1 cellular context compared by ENCODE assay signal in genomic region chr9:125829743-125830142, GRCh38.
TF ChIP-seq lines count a peak whose summit lies in the region.

No MANE protein-coding gene starts in this region.

TF ChIP-seq in GM12878, 131 proteins besides CTCF, POLR2A, EP300 and RAD21 (continued from another document and continues in another):
- TF ChIP-seq, protein P1, sequence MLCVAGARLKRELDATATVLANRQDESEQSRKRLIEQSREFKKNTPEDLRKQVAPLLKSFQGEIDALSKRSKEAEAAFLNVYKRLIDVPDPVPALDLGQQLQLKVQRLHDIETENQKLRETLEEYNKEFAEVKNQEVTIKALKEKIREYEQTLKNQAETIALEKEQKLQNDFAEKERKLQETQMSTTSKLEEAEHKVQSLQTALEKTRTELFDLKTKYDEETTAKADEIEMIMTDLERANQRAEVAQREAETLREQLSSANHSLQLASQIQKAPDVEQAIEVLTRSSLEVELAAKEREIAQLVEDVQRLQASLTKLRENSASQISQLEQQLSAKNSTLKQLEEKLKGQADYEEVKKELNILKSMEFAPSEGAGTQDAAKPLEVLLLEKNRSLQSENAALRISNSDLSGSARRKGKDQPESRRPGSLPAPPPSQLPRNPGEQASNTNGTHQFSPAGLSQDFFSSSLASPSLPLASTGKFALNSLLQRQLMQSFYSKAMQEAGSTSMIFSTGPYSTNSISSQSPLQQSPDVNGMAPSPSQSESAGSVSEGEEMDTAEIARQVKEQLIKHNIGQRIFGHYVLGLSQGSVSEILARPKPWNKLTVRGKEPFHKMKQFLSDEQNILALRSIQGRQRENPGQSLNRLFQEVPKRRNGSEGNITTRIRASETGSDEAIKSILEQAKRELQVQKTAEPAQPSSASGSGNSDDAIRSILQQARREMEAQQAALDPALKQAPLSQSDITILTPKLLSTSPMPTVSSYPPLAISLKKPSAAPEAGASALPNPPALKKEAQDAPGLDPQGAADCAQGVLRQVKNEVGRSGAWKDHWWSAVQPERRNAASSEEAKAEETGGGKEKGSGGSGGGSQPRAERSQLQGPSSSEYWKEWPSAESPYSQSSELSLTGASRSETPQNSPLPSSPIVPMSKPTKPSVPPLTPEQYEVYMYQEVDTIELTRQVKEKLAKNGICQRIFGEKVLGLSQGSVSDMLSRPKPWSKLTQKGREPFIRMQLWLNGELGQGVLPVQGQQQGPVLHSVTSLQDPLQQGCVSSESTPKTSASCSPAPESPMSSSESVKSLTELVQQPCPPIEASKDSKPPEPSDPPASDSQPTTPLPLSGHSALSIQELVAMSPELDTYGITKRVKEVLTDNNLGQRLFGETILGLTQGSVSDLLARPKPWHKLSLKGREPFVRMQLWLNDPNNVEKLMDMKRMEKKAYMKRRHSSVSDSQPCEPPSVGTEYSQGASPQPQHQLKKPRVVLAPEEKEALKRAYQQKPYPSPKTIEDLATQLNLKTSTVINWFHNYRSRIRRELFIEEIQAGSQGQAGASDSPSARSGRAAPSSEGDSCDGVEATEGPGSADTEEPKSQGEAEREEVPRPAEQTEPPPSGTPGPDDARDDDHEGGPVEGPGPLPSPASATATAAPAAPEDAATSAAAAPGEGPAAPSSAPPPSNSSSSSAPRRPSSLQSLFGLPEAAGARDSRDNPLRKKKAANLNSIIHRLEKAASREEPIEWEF (IDR thresholded peaks at IDR 0.05; ENCODE audit: insufficient replicate concordance, low read depth, low read length): no peak
- TF ChIP-seq IRF4 (IDR thresholded peaks at IDR 0.05; ENCODE audit: low read depth, low read length) (0 out of 2 replicates have a peak, but pooled peaks have one; percentile 46), MTA2 (IDR thresholded peaks at IDR 0.05; ENCODE audit: low read depth) (peak; percentile 45; the same call in 1 of the 2 replicates), TARDBP (IDR thresholded peaks at IDR 0.05; ENCODE audit: borderline replicate concordance) (no peak), TBL1XR1 (IDR thresholded peaks at IDR 0.05; ENCODE audit: low read depth, low read length) (no peak), TAF1 (IDR thresholded peaks at IDR 0.05; ENCODE audit: borderline replicate concordance, low read depth, low read length) (no peak), MLLT1 (IDR thresholded peaks at IDR 0.05) (peak; percentile 56; the same call in 1 of the 2 replicates), MTA3 (IDR thresholded peaks at IDR 0.05; ENCODE audit: borderline replicate concordance, low read length) (no peak), CBX3 (IDR thresholded peaks at IDR 0.05; ENCODE audit: borderline replicate concordance, low read depth) (no peak), KLF5 (IDR thresholded peaks at IDR 0.05; ENCODE audit: partially characterized antibody) (no peak), PBX3 (IDR thresholded peaks at IDR 0.05; ENCODE audit: insufficient replicate concordance, low read depth, low read length) (peak; percentile 86), ATF7 (IDR thresholded peaks at IDR 0.05; ENCODE audit: low read depth) (0 out of 2 replicates have a peak, but pooled peaks have one; percentile 40), WRNIP1 (IDR thresholded peaks at IDR 0.05; ENCODE audit: borderline replicate concordance, low read depth, low read length) (no peak), FOXM1 (IDR thresholded peaks at IDR 0.05; ENCODE audit: low read depth, low read length) (no peak), ATF2 (IDR thresholded peaks at IDR 0.05; ENCODE audit: low read length) (0 out of 2 replicates have a peak, but pooled peaks have one; percentile 37), ZZZ3 (IDR thresholded peaks at IDR 0.05; ENCODE audit: control insufficient read depth, insufficient read length, low read depth) (no peak), POU2F2 (IDR thresholded peaks at IDR 0.05; ENCODE audit: borderline replicate concordance, low read depth, low read length) (peak; percentile 19; the same call in 1 of the 3 replicates), RAD51 (IDR thresholded peaks at IDR 0.05) (no peak), IKZF1 (conservative IDR thresholded peaks at IDR 0.05) (no peak; the same call in 1 of the 2 replicates), MYC (IDR thresholded peaks at IDR 0.05; ENCODE audit: insufficient read depth, insufficient read length, insufficient replicate concordance, low read length, severe bottlenecking) (no peak), BACH1 (IDR thresholded peaks at IDR 0.05; ENCODE audit: borderline replicate concordance) (no peak), ASH2L (IDR thresholded peaks at IDR 0.05; ENCODE audit: borderline replicate concordance, low read depth) (no peak), ZNF24 (IDR thresholded peaks at IDR 0.05) (no peak), CREB1 (IDR thresholded peaks at IDR 0.05; ENCODE audit: low read depth) (peak; percentile 73), JUNB (IDR thresholded peaks at IDR 0.05) (peak; percentile 52), IKZF2 (IDR thresholded peaks at IDR 0.05) (peak; percentile 18 to 28; a peak in 3 of 4 replicates), RFX5 (IDR thresholded peaks at IDR 0.05; ENCODE audit: low read depth, low read length) (no peak), GABPA (IDR thresholded peaks at IDR 0.05; ENCODE audit: low read depth) (no peak), RELA (IDR thresholded peaks at IDR 0.05; ENCODE audit: borderline replicate concordance, partially characterized antibody) (no peak), NR2C1 (IDR thresholded peaks at IDR 0.05) (no peak), HSF1 (IDR thresholded peaks at IDR 0.05; ENCODE audit: low read depth, low read length) (no peak), LARP7 (IDR thresholded peaks at IDR 0.05) (no peak), NFIC (IDR thresholded peaks at IDR 0.05; ENCODE audit: low read depth, low read length) (no peak), SIX5 (IDR thresholded peaks at IDR 0.05; ENCODE audit: low read depth, low read length, severe bottlenecking) (no peak), YBX1 (IDR thresholded peaks at IDR 0.05) (no peak), SREBF1 (IDR thresholded peaks at IDR 0.05; ENCODE audit: low read length) (no peak)
- TF ChIP-seq, protein P2, sequence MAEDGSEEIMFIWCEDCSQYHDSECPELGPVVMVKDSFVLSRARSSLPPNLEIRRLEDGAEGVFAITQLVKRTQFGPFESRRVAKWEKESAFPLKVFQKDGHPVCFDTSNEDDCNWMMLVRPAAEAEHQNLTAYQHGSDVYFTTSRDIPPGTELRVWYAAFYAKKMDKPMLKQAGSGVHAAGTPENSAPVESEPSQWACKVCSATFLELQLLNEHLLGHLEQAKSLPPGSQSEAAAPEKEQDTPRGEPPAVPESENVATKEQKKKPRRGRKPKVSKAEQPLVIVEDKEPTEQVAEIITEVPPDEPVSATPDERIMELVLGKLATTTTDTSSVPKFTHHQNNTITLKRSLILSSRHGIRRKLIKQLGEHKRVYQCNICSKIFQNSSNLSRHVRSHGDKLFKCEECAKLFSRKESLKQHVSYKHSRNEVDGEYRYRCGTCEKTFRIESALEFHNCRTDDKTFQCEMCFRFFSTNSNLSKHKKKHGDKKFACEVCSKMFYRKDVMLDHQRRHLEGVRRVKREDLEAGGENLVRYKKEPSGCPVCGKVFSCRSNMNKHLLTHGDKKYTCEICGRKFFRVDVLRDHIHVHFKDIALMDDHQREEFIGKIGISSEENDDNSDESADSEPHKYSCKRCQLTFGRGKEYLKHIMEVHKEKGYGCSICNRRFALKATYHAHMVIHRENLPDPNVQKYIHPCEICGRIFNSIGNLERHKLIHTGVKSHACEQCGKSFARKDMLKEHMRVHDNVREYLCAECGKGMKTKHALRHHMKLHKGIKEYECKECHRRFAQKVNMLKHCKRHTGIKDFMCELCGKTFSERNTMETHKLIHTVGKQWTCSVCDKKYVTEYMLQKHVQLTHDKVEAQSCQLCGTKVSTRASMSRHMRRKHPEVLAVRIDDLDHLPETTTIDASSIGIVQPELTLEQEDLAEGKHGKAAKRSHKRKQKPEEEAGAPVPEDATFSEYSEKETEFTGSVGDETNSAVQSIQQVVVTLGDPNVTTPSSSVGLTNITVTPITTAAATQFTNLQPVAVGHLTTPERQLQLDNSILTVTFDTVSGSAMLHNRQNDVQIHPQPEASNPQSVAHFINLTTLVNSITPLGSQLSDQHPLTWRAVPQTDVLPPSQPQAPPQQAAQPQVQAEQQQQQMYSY (CRISPR knock-in tag; IDR thresholded peaks at IDR 0.05): no peak
- TF ChIP-seq, protein P3, sequence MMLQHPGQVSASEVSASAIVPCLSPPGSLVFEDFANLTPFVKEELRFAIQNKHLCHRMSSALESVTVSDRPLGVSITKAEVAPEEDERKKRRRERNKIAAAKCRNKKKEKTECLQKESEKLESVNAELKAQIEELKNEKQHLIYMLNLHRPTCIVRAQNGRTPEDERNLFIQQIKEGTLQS (IDR thresholded peaks at IDR 0.05; ENCODE audit: borderline replicate concordance, extremely low read depth, low read depth, low read length): no peak
- TF ChIP-seq, protein P4, sequence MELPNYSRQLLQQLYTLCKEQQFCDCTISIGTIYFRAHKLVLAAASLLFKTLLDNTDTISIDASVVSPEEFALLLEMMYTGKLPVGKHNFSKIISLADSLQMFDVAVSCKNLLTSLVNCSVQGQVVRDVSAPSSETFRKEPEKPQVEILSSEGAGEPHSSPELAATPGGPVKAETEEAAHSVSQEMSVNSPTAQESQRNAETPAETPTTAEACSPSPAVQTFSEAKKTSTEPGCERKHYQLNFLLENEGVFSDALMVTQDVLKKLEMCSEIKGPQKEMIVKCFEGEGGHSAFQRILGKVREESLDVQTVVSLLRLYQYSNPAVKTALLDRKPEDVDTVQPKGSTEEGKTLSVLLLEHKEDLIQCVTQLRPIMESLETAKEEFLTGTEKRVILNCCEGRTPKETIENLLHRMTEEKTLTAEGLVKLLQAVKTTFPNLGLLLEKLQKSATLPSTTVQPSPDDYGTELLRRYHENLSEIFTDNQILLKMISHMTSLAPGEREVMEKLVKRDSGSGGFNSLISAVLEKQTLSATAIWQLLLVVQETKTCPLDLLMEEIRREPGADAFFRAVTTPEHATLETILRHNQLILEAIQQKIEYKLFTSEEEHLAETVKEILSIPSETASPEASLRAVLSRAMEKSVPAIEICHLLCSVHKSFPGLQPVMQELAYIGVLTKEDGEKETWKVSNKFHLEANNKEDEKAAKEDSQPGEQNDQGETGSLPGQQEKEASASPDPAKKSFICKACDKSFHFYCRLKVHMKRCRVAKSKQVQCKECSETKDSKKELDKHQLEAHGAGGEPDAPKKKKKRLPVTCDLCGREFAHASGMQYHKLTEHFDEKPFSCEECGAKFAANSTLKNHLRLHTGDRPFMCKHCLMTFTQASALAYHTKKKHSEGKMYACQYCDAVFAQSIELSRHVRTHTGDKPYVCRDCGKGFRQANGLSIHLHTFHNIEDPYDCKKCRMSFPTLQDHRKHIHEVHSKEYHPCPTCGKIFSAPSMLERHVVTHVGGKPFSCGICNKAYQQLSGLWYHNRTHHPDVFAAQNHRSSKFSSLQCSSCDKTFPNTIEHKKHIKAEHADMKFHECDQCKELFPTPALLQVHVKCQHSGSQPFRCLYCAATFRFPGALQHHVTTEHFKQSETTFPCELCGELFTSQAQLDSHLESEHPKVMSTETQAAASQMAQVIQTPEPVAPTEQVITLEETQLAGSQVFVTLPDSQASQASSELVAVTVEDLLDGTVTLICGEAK (IDR thresholded peaks at IDR 0.05; ENCODE audit: borderline replicate concordance): 0 out of 2 replicates have a peak, but pooled peaks have one; percentile 10
- TF ChIP-seq, protein P5, sequence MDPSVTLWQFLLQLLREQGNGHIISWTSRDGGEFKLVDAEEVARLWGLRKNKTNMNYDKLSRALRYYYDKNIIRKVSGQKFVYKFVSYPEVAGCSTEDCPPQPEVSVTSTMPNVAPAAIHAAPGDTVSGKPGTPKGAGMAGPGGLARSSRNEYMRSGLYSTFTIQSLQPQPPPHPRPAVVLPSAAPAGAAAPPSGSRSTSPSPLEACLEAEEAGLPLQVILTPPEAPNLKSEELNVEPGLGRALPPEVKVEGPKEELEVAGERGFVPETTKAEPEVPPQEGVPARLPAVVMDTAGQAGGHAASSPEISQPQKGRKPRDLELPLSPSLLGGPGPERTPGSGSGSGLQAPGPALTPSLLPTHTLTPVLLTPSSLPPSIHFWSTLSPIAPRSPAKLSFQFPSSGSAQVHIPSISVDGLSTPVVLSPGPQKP (IDR thresholded peaks at IDR 0.05; ENCODE audit: low read depth, low read length): no peak
- TF ChIP-seq, protein P6, sequence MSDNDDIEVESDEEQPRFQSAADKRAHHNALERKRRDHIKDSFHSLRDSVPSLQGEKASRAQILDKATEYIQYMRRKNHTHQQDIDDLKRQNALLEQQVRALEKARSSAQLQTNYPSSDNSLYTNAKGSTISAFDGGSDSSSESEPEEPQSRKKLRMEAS (IDR thresholded peaks at IDR 0.05; ENCODE audit: low read depth, low read length): no peak
